In the genomic region with DNA sequence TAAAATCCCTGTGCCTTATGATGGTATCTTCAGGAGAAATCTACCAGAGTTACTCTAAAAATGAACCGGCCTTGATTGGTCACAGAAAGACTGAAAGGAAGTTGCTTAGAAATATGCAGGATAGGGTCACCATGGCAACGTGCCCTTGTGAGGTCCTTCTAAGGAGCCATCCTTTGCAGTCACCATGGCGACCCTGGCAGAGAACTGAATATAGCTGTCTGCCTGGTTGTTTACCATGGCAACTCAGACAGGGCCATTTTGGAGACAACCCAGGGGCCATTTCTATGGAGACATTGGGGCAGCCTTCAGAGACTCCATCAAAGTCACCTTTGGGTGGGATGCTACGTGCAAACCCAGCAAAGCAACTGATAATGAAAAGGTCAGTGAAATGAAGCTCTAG, we compare ENCODE assay signal across 16 cellular contexts. TPM values are rescaled to one million over a fixed set of nuclear protein-coding genes. Genes with fewer than 3 reads are reported as not detected.
DNase-seq lines count a peak whose midpoint lies in the region; ATAC-seq and TF ChIP-seq lines count a peak whose summit lies in the region.
"Had no signal": no experiment of that assay in that cellular context is flagged by ENCODE, and none has a peak within 500 bp of the region (broad histone marks: within the 10 kb centered on the region; RNA-seq: fewer than 3 reads in every experiment).

No MANE protein-coding gene starts in this region.

- peaks cover 4% of the 10 kb centered on the region for H3K36me3 ChIP-seq in endodermal cell (ENCODE audit: control insufficient read depth, insufficient read depth, low read length)
- H3K36me3 ChIP-seq: BLaER1 treated with 17β-estradiol and CSF1 and Interleukin-3, amounts not matched to agents 10 nM and 100 nM had no signal

- no peak overlapping the region for H3K9ac ChIP-seq in endodermal cell (ENCODE audit: extremely low read depth, low read length, poor library complexity, severe bottlenecking)
- H3K9ac ChIP-seq: BLaER1 treated with 17β-estradiol and CSF1 and Interleukin-3, amounts not matched to agents 10 nM and 100 nM had no signal

- no peak for ATAC-seq in GM18870 (IDR thresholded peaks at IDR 0.05; ENCODE audit: unreplicated experiment)

- H3K4me3 Mint-ChIP-seq in endodermal cell, result no peak overlapping the region

- H3K36me3 Mint-ChIP-seq in endodermal cell (ENCODE audit: low read depth), result peaks cover 2% of the 10 kb centered on the region

- peak overlapping the region; percentile 2 for H3K27ac ChIP-seq in endodermal cell (ENCODE audit: low read depth, low read length)
- H3K27ac ChIP-seq: BLaER1 treated with 17β-estradiol and CSF1 and Interleukin-3, amounts not matched to agents 10 nM and 100 nM had no signal

- no peaks in the 10 kb centered on the region for H3K27me3 Mint-ChIP-seq in endodermal cell (ENCODE audit: insufficient read depth)

- no peak overlapping the region for H3K4me3 ChIP-seq in endodermal cell (ENCODE audit: low read length)
- H3K4me3 ChIP-seq: BLaER1 treated with 17β-estradiol and CSF1 and Interleukin-3, amounts not matched to agents 10 nM and 100 nM had no signal

- no peaks in the 10 kb centered on the region for H3K27me3 ChIP-seq in endodermal cell (ENCODE audit: control insufficient read depth, insufficient read depth, low read length, poor library complexity, severe bottlenecking)
- H3K27me3 ChIP-seq: BLaER1 treated with 17β-estradiol and CSF1 and Interleukin-3, amounts not matched to agents 10 nM and 100 nM had no signal

- H3K9me3 Mint-ChIP-seq in endodermal cell, result no peaks in the 10 kb centered on the region

- 83% methylated on average over 3 to 4 of the region's 4 CpGs for WGBS in endodermal cell (ENCODE audit: insufficient coverage in 1 of 2, insufficient read length in 1 of 2), 2 experiments

- H3K9me3 ChIP-seq in endodermal cell (ENCODE audit: control insufficient read depth, low read length), result no peaks in the 10 kb centered on the region
- H3K9me3 ChIP-seq: BLaER1 treated with 17β-estradiol and CSF1 and Interleukin-3, amounts not matched to agents 10 nM and 100 nM had no signal

- H3K4me1 Mint-ChIP-seq in endodermal cell, result no peaks in the 10 kb centered on the region

- TF ChIP-seq CTCF in endodermal cell (conservative IDR thresholded peaks at IDR 0.05), result no peak

- DNase-seq in G401 (ENCODE audit: low spot score), result peak; percentile 35
- peak; percentile 9 for DNase-seq in NCI-H69 (lab: John Stamatoyannopoulos, UW)
- peak; percentile 45 for DNase-seq in endodermal cell
- DNase-seq in midbrain (lab: John Stamatoyannopoulos, UW), result peak; percentile 14
- DNase-seq in NAMALWA (ENCODE audit: low spot score), result no peak
- DNase-seq in HPDE6-E6E7 (ENCODE audit: extremely low spot score), result no peak
- DNase-seq in RPMI8226, result no peak
- DNase-seq: activated CD4-positive, alpha-beta T cell treated with anti-CD3 and anti-CD28 coated beads for 48 hours; activated gamma-delta T cell treated with Interleukin-2 at 50 U/mL for 16 hours; effector CD4-positive, alpha-beta T cell; islet precursor cell; NCI-H1694; SHP77 treated with DMSO at 0.1 percent for 48 hours; stimulated activated naive CD4-positive, alpha-beta T cell had no signal

- no peaks in the 10 kb centered on the region for H3K4me1 ChIP-seq in endodermal cell (ENCODE audit: control insufficient read depth, insufficient read depth, low read length)

- H3K27ac Mint-ChIP-seq in endodermal cell, result no peak overlapping the region

- in situ Hi-C loops in G401 (cut with HindIII; ENCODE audit: low sequenced_read_pairs), result no loop called here

RNA-seq across cellular contexts. Expression of a gene that starts 43.0 kb away (rescaled TPM):
- 30.0 and 39.7 TPM in 2 replicates for total RNA-seq in G401 (2014; rRNA removed; shearing (Covaris generic))
- total RNA-seq in endodermal cell, result 10 to 100 TPM; 37.5 to 41.5 TPM
- 32.0 TPM for polyA plus RNA-seq in endodermal cell (2013, experiment 1 of 2)
- 27.1 TPM for polyA plus RNA-seq in endodermal cell (2013, experiment 2 of 2)

Comparison
In these comparisons a context has a peak if more than half of its experiments do, and no peak if none do; other contexts are left out.
1. DNase-seq: peak in G401 (single experiment), NCI-H69 (single experiment), endodermal cell (single experiment) and midbrain (single experiment); none in NAMALWA (single experiment), HPDE6-E6E7 (single experiment) and RPMI8226 (single experiment).